ENCODE assay signal across 9 cellular contexts in genomic region chr7:77426052-77426404, GRCh38. TPM values are rescaled to one million over a fixed set of nuclear protein-coding genes. Genes with fewer than 3 reads are reported as not detected.
DNase-seq lines count a peak whose midpoint lies in the region; ATAC-seq and TF ChIP-seq lines count a peak whose summit lies in the region.
"Had no signal": no experiment of that assay in that cellular context is flagged by ENCODE, and none has a peak within 500 bp of the region (broad histone marks: within the 10 kb centered on the region; RNA-seq: fewer than 3 reads in every experiment).

No MANE protein-coding gene starts in this region.

- H3K27ac Mint-ChIP-seq in neural progenitor cell, result peak overlapping the region; percentile 99

- H3K4me1 ChIP-seq in neural progenitor cell (peaks cover 72% of the 10 kb centered on the region), ascending aorta (no peaks in the 10 kb centered on the region), mucosa of descending colon (ENCODE audit: low read depth) (no peaks in the 10 kb centered on the region)

- peaks cover 1% of the 10 kb centered on the region for H3K36me3 Mint-ChIP-seq in neural progenitor cell

- no peaks in the 10 kb centered on the region for H3K36me3 ChIP-seq in neural progenitor cell
- no peaks in the 10 kb centered on the region for H3K36me3 ChIP-seq in ascending aorta
- no peaks in the 10 kb centered on the region for H3K36me3 ChIP-seq in mucosa of descending colon (ENCODE audit: low read depth)

- peaks cover 76% of the 10 kb centered on the region for H3K4me1 Mint-ChIP-seq in neural progenitor cell

- H4K20me1 ChIP-seq in neural progenitor cell (ENCODE audit: low read depth), result no peaks in the 10 kb centered on the region

- no peaks in the 10 kb centered on the region for H3K9me3 Mint-ChIP-seq in neural progenitor cell

- H3F3A ChIP-seq in neural progenitor cell (ENCODE audit: low read depth), result peaks cover 40% of the 10 kb centered on the region

- no peaks in the 10 kb centered on the region for H3K79me2 ChIP-seq in neural progenitor cell (ENCODE audit: low read depth)

- H3K4me3 ChIP-seq in neural progenitor cell, result peak overlapping the region; percentile 35
- H3K4me3 ChIP-seq in ascending aorta, result no peak overlapping the region
- H3K4me3 ChIP-seq in mucosa of descending colon, result no peak overlapping the region

- H3K9me3 ChIP-seq in neural progenitor cell (ENCODE audit: low read depth), result no peaks in the 10 kb centered on the region
- no peaks in the 10 kb centered on the region for H3K9me3 ChIP-seq in ascending aorta
- H3K9me3 ChIP-seq in mucosa of descending colon, result no peaks in the 10 kb centered on the region

- no peak overlapping the region for H3K9ac ChIP-seq in neural progenitor cell

- intact Hi-C loops in Right ventricle myocardium superior (cut with DNase I), result no loop called here
- intact Hi-C loops in ascending aorta (cut with DNase I), result no loop called here
- intact Hi-C loops in mucosa of descending colon (cut with DNase I, micrococcal nuclease), result no loop called here

- H3K27me3 ChIP-seq in neural progenitor cell (no peaks in the 10 kb centered on the region), ascending aorta (no peaks in the 10 kb centered on the region)

- ATAC-seq in GM19023 (IDR thresholded peaks at IDR 0.05; ENCODE audit: unreplicated experiment), result peak; percentile 55
- peak; percentile 62 for ATAC-seq in HG02884 (IDR thresholded peaks at IDR 0.05; ENCODE audit: unreplicated experiment)
- peak; percentile 39 for ATAC-seq in SK-N-SH treated with all-trans-retinoic acid at 6 μM for 48 hours
- ATAC-seq in Right ventricle myocardium superior (ENCODE audit: poor library complexity), result no peak
- ATAC-seq in mucosa of descending colon, result no peak

- H3K27me3 Mint-ChIP-seq in neural progenitor cell (ENCODE audit: insufficient read depth, low read depth), result peaks cover 3% of the 10 kb centered on the region

- peak overlapping the region; percentile 73 for H3K4me2 ChIP-seq in neural progenitor cell

- DNase-seq in neural progenitor cell (ENCODE audit: low spot score) (no peak), Right ventricle myocardium superior (no peak), globus pallidus (ENCODE audit: low spot score) (no peak), ascending aorta (ENCODE audit: low spot score in 2 of 2) (no peak), mucosa of descending colon (no peak)
- DNase-seq: NCI-H526 treated with DMSO at 0.1 percent for 48 hours had no signal

- H3K27ac ChIP-seq in neural progenitor cell (peak overlapping the region; percentile 94), ascending aorta (no peak overlapping the region)

- H2AFZ ChIP-seq in neural progenitor cell (replicated peaks), result no peak overlapping the region

- H3K4me3 Mint-ChIP-seq in neural progenitor cell, result peak overlapping the region; percentile 63

- no peak for TF ChIP-seq CTCF in neural progenitor cell (IDR thresholded peaks at IDR 0.05)
- TF ChIP-seq CTCF in ascending aorta (IDR thresholded peaks at IDR 0.05), result no peak
- TF ChIP-seq CTCF in mucosa of descending colon (IDR thresholded peaks at IDR 0.05), result no peak

TF ChIP-seq in SK-N-SH treated with all-trans-retinoic acid at 6 μM for 48 hours, 23 proteins besides CTCF, POLR2A, EP300 and RAD21:
- TF ChIP-seq, protein P1, sequence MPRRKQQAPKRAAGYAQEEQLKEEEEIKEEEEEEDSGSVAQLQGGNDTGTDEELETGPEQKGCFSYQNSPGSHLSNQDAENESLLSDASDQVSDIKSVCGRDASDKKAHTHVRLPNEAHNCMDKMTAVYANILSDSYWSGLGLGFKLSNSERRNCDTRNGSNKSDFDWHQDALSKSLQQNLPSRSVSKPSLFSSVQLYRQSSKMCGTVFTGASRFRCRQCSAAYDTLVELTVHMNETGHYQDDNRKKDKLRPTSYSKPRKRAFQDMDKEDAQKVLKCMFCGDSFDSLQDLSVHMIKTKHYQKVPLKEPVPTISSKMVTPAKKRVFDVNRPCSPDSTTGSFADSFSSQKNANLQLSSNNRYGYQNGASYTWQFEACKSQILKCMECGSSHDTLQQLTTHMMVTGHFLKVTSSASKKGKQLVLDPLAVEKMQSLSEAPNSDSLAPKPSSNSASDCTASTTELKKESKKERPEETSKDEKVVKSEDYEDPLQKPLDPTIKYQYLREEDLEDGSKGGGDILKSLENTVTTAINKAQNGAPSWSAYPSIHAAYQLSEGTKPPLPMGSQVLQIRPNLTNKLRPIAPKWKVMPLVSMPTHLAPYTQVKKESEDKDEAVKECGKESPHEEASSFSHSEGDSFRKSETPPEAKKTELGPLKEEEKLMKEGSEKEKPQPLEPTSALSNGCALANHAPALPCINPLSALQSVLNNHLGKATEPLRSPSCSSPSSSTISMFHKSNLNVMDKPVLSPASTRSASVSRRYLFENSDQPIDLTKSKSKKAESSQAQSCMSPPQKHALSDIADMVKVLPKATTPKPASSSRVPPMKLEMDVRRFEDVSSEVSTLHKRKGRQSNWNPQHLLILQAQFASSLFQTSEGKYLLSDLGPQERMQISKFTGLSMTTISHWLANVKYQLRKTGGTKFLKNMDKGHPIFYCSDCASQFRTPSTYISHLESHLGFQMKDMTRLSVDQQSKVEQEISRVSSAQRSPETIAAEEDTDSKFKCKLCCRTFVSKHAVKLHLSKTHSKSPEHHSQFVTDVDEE (CRISPR knock-in tag; IDR thresholded peaks at IDR 0.05), result no peak
- TF ChIP-seq POU6F1 (CRISPR knock-in tag; IDR thresholded peaks at IDR 0.05; ENCODE audit: borderline replicate concordance, low read depth), result no peak
- TF ChIP-seq ZFP3 (CRISPR knock-in tag; IDR thresholded peaks at IDR 0.05), result no peak
- no peak for TF ChIP-seq SNAI2 (CRISPR knock-in tag; IDR thresholded peaks at IDR 0.05)
- no peak for TF ChIP-seq ZNF70 (CRISPR knock-in tag; IDR thresholded peaks at IDR 0.05)
- TF ChIP-seq CSRNP3 (CRISPR knock-in tag; IDR thresholded peaks at IDR 0.05), result no peak
- TF ChIP-seq ISL1 (CRISPR knock-in tag; IDR thresholded peaks at IDR 0.05), result no peak
- no peak for TF ChIP-seq ZC3H10 (CRISPR knock-in tag; IDR thresholded peaks at IDR 0.05)
- TF ChIP-seq BACH2 (CRISPR knock-in tag; IDR thresholded peaks at IDR 0.05; ENCODE audit: borderline replicate concordance), result no peak
- no peak for TF ChIP-seq CREB5 (CRISPR knock-in tag; IDR thresholded peaks at IDR 0.05; ENCODE audit: low read depth)
- no peak for TF ChIP-seq PPARA (CRISPR knock-in tag; IDR thresholded peaks at IDR 0.05; ENCODE audit: borderline replicate concordance)
- TF ChIP-seq TOX (CRISPR knock-in tag; IDR thresholded peaks at IDR 0.05; ENCODE audit: borderline replicate concordance), result no peak
- no peak for TF ChIP-seq ZNF8 (CRISPR knock-in tag; IDR thresholded peaks at IDR 0.05)

RNA-seq across cellular contexts. Expression of gene GSAP, which starts 9.9 kb away (rescaled TPM):
- total RNA-seq in neural progenitor cell (ENCODE audit: low replicate concordance) (2.0 and 2.6 TPM in 2 replicates), Right ventricle myocardium superior (8.0 TPM), ascending aorta (10.9 TPM), mucosa of descending colon (10 to 100 TPM in 2 of 3 donors, 1 to 10 TPM in 1; 8.0 to 16.7 (median 14.2) TPM)

Comparison
In these comparisons a context has a peak if more than half of its experiments do, and no peak if none do; other contexts are left out.
1. ATAC-seq: peak in GM19023 (single experiment), HG02884 (single experiment) and SK-N-SH treated with all-trans-retinoic acid at 6 μM for 48 hours (single experiment); none in Right ventricle myocardium superior (single experiment) and mucosa of descending colon (single experiment).